In the genomic region with DNA sequence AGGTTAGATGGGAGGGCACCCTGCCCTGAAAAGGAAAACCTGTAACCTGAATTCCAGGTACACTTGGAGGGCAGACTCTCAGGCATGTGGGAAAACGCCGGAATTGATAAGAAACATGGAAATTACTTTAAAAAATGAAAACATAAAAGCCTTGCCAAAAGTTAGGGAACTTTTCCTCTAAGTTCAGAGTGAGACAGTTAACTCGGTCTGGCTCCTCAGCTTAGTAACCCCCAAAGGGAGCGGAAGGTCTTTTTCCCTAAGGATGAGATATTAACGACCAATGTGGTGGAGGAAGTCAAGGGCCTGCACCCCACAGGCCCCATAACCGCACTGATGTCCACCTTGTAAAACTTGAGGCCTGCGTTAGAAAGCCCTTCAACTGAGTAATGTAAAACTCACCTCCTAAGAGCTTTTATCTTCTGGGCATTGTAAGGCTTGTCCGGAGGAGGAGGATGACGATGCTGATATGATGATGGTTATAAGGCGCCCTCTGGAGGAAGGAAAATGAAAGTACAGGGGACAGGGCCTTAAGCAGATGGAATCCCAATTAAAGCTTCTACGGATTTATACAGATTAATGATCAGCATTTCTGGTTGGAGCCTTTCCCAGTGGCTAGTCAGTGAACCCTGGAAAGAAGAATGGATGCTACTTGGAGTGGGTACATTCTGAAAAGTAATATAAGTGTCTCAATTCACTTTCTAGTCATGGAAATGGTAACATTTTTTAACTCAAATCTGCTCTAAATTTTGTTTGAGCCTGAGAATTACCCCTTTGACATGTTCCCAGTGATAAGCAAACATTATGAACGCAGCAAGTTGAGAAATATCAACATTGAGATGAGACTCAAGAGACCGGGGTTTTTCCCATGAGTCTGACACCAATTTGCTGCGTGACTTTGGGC, we compare ENCODE assay signal across 8 cellular contexts. TPM values are rescaled to one million over a fixed set of nuclear protein-coding genes. Genes with fewer than 3 reads are reported as not detected.
A peak's percentile ranks its signal among the peaks of the same experiment; 100 is the strongest.
DNase-seq lines count a peak whose midpoint lies in the region; ATAC-seq and TF ChIP-seq lines count a peak whose summit lies in the region.

No MANE protein-coding gene starts in this region.

- no peaks in the 10 kb centered on the region for H3K27me3 ChIP-seq in BJ (ENCODE audit: control insufficient read depth, insufficient read depth, low read length)

- H3K9me3 ChIP-seq in mucosa of descending colon: no peaks in the 10 kb centered on the region

- no peaks in the 10 kb centered on the region for H3K4me1 ChIP-seq in mucosa of descending colon (ENCODE audit: low read depth)

- TF ChIP-seq CTCF in BJ (IDR thresholded peaks at IDR 0.05; ENCODE audit: insufficient read depth, low read depth, low read length) (peak; percentile 66), mucosa of descending colon (IDR thresholded peaks at IDR 0.05) (no peak)

- CTCF ChIA-PET in BJ (lab: Yijun Ruan, JAX): interaction anchor here (0.9 to 3.7 kb wide), 20 partner anchors 8 to 109 kb away, joined by 3 to 84 read pairs (median 4); no protein-coding TSS in a partner anchor

- intact Hi-C loops in mucosa of descending colon (cut with DNase I, micrococcal nuclease): loop anchor here (2.0 to 10.0 kb wide), 2 partner anchors 99 to 101 kb away; no protein-coding TSS in a partner anchor

- no peak overlapping the region for H3K27ac ChIP-seq in epithelial cell of prostate

- H3K36me3 ChIP-seq in BJ (ENCODE audit: control insufficient read depth, insufficient read depth, low read length) (peaks cover 3% of the 10 kb centered on the region; the same call in 1 of the 2 replicates), mucosa of descending colon (ENCODE audit: low read depth) (no peaks in the 10 kb centered on the region)

- POLR2A ChIA-PET in BJ (lab: Charles Lee): interaction anchor here (0.6 to 3.9 kb wide), 15 partner anchors 8 to 597 kb away, joined by 3 to 166 read pairs (median 6); no protein-coding TSS in a partner anchor

- peak overlapping the region; percentile 67 for H3K4me3 ChIP-seq in BJ (ENCODE audit: low read depth, low read length)
- peak overlapping the region; percentile 9 for H3K4me3 ChIP-seq in mucosa of descending colon

- peak; percentile 81 for ATAC-seq in GM18508 (IDR thresholded peaks at IDR 0.05; ENCODE audit: insufficient read depth, unreplicated experiment)
- ATAC-seq in HG02885 (IDR thresholded peaks at IDR 0.05; ENCODE audit: poor library complexity, unreplicated experiment): peak; percentile 80
- ATAC-seq in mucosa of descending colon: peak; percentile 72

- DNase-seq in BJ (ENCODE audit: low read depth): no peak
- DNase-seq in NCI-H1436 treated with DMSO at 0.1 percent for 48 hours (lab: John Stamatoyannopoulos, UW): peak; percentile 6
- DNase-seq in T1000 (lab: John Stamatoyannopoulos, UW): peak; percentile 13
- peak; percentile 40 for DNase-seq in epithelial cell of prostate (ENCODE audit: low read depth, low spot score)
- peak in 1 of 3 donors; percentile 54 for DNase-seq in mucosa of descending colon
- no peak for DNase-seq in effector CD4-positive, alpha-beta T cell

RNA-seq across cellular contexts. Expression of a gene that starts 0.7 kb away (rescaled TPM):
- polyA plus RNA-seq in BJ (2011; rRNA removed): 4,875 and 8,996 TPM in 2 replicates
- 1,734 and 2,279 TPM in 2 replicates for polyA minus RNA-seq in BJ (2011; rRNA and poly(A)+ RNA removed)
- total RNA-seq in mucosa of descending colon: 100 to 1,000 TPM in 2 of 3 donors, 10 to 100 TPM in 1; 35.1 to 176 (median 155) TPM

Comparison
In these comparisons a context has a peak if more than half of its experiments do, and no peak if none do; other contexts are left out.
1. DNase-seq: peak in NCI-H1436 treated with DMSO at 0.1 percent for 48 hours (single experiment), T1000 (single experiment) and epithelial cell of prostate (single experiment); none in BJ (single experiment) and effector CD4-positive, alpha-beta T cell (single experiment).
2. Peak in every context shown above with its lines, with median percentiles within 50 percentile points of each other: ATAC-seq.